ENCODE assay signal across 7 cellular contexts in the genomic region with DNA sequence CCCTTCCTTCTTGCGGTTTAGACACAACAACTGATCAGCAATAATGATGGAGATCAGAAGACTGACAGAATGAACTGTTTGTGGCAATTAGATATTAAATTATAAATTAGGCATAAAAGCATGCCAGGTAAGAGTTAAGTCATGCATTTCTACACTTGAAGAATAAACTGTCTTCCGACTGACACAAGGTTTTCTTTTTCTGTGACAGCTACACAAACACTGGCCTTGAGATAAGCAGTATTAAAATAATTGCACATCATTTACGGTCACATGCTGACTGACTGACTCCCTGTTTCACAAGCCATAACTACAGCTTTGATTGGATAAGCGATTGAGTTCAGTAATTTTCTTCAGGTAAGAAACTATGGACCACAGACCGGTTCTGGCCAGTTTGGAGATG. TPM values are rescaled to one million over a fixed set of nuclear protein-coding genes. Genes with fewer than 3 reads are reported as not detected.
"Had no signal": no experiment of that assay in that cellular context is flagged by ENCODE, and none has a peak within 500 bp of the region (broad histone marks: within the 10 kb centered on the region; RNA-seq: fewer than 3 reads in every experiment).

No MANE protein-coding gene starts in this region.

- H3K4me1 Mint-ChIP-seq: IgD-negative memory B cell had no signal

- H3K4me3 Mint-ChIP-seq: IgD-negative memory B cell had no signal

- H3K27ac Mint-ChIP-seq: IgD-negative memory B cell had no signal

- ATAC-seq: HepG2, K562 had no signal

- H3K4me3 ChIP-seq: K562 had no signal

- H3K27me3 Mint-ChIP-seq: IgD-negative memory B cell had no signal

- DNase-seq: IMR-90, KBM-7, KG1 had no signal

- H3K27ac ChIP-seq: HL-60 had no signal

RNA-seq across cellular contexts. Expression of gene UBE2NL, which starts 56.2 kb away (rescaled TPM):
- polyA plus RNA-seq: HepG2, IgD-negative memory B cell, IMR-90 had no signal
